In the genomic region with DNA sequence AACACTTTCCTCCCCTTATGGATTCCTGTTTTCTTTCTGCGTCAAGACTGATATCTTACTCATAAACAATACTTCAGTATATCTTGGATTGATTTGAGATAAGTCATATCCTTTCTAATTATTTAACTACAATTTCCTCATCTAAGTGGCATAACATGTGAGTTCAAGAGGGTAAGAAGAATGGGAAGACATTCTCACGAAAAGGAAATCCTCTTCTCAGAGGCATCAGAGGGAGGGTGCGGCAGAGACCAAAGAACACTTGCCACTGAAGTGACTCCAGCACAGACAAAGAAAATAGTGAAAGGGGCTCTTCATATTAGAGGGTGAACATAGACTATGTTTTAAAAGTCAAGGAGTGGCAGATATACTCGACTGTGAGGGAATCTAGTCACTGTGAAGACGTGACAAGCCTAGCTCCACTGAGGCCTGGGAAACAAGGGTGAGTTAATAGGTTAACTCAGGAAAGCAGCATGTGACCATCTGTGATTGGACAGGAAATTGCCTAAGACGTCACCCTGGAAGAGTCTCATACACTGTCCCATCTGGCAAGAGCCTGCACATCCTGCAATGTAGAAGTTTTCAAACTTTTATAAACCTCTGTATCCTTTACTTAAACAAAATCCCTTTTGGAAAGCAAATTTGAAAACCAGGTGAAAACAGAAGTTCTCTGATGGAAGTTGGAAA, we compare ENCODE assay signal across 33 cellular contexts. TPM values are rescaled to one million over a fixed set of nuclear protein-coding genes. Genes with fewer than 3 reads are reported as not detected.
A peak's percentile ranks its signal among the peaks of the same experiment; 100 is the strongest.
DNase-seq lines count a peak whose midpoint lies in the region; ATAC-seq, FAIRE-seq and TF ChIP-seq lines count a peak whose summit lies in the region.
"Had no signal": no experiment of that assay in that cellular context is flagged by ENCODE, and none has a peak within 500 bp of the region (broad histone marks: within the 10 kb centered on the region; RNA-seq: fewer than 3 reads in every experiment).

No MANE protein-coding gene starts in this region.

- 57% methylated on average over 6 of the region's 6 CpGs; no CpG with 5 or more reads in 1 of the 2 donors for WGBS in gastroesophageal sphincter (ENCODE audit: low coverage in 1 of 2), 2 donors
- WGBS in HepG2 (ENCODE audit: low lambda C conversion rate) = 34% methylated on average over 6 of the region's 6 CpGs

- H3K27ac ChIP-seq in A673 (ENCODE audit: low read depth, low read length, poor library complexity, severe bottlenecking) (peak overlapping the region; percentile 51), brain microvascular endothelial cell (peak overlapping the region; percentile 74), gastroesophageal sphincter (no peak overlapping the region), HepG2 (ENCODE audit: extremely low read length, insufficient read depth, low read length) (no peak overlapping the region)
- H3K27ac ChIP-seq: A549, cardiac muscle cell, dorsolateral prefrontal cortex, parathyroid adenoma, right lobe of liver had no signal

- TF ChIP-seq POLR2A in gastroesophageal sphincter (IDR thresholded peaks at IDR 0.05) (no peak), HepG2 (IDR thresholded peaks at IDR 0.05; ENCODE audit: insufficient read depth in 1 of 2, low read depth in 2 of 2, low read length in 2 of 2) (no peak)

- H3K9ac ChIP-seq in HepG2 (ENCODE audit: insufficient read depth, low read depth, low read length) = no peak overlapping the region
- H3K9ac ChIP-seq: parathyroid adenoma had no signal

- DNase-seq in A673 (ENCODE audit: low spot score) (peak; percentile 71), ELR (ENCODE audit: low read depth) (peak; percentile 93), brain microvascular endothelial cell (peak; percentile 38), UCSD-AML1 (lab: John Stamatoyannopoulos, UW; ENCODE audit: unreplicated experiment) (no peak), HepG2 (ENCODE audit: low spot score) (no peak)
- DNase-seq: activated CD4-positive, alpha-beta T cell treated with anti-CD3 and anti-CD28 coated beads for 36 hours; activated naive CD4-positive, alpha-beta T cell treated with anti-CD3 and anti-CD28 coated beads, Interleukin-2, amount 10 ng/mL, durations not matched to agents 7 days and 5 days; activated T-cell treated with anti-CD3 and anti-CD28 coated beads, Interleukin-2, amount 50 U/mL, for 72 hours; CD4-positive, CD25-positive, alpha-beta regulatory T cell; dorsolateral prefrontal cortex; GF-D8; left cardiac atrium; midbrain; NCI-H1048; NCI-H1930; NCI-H82; PC-3; right lobe of liver; SIG-M5; stimulated activated CD4-positive, alpha-beta T cell treated with anti-CD3 and anti-CD28 coated beads, Interleukin-15, amount 100 ng/mL, for 24 hours; T-helper 1 cell; upper lobe of left lung had no signal

- BruUV-seq in A673 (replicated peaks; lab: Mats Ljungman, UMichigan) (no TSS peak), HepG2 (replicated peaks; lab: Mats Ljungman, UMichigan) (no TSS peak)

- no peak overlapping the region for H3K4me2 ChIP-seq in HepG2 (ENCODE audit: low read depth, low read length)
- H3K4me2 ChIP-seq: A549 had no signal

- intact Hi-C loops in A673 (cut with micrococcal nuclease; ENCODE audit: unreplicated experiment) (no loop called here), HepG2 (cut with micrococcal nuclease; ENCODE audit: unreplicated experiment) (loop anchor here (10.0 kb wide), 1 partner anchor 255 kb away; no protein-coding TSS in a partner anchor)

- TF ChIP-seq CTCF in A673 (conservative IDR thresholded peaks at IDR 0.05; ENCODE audit: low read depth, low read length) (no peak), brain microvascular endothelial cell (IDR thresholded peaks at IDR 0.05; ENCODE audit: low read depth, low read length, missing control alignments) (no peak), gastroesophageal sphincter (IDR thresholded peaks at IDR 0.05) (no peak), HepG2 (CRISPR knock-in tag; IDR thresholded peaks at IDR 0.05) (no peak)

- H3K36me3 ChIP-seq in A673 (ENCODE audit: insufficient read depth, low read length, poor library complexity, severe bottlenecking) = no peaks in the 10 kb centered on the region
- H3K36me3 ChIP-seq in brain microvascular endothelial cell (replicated peaks) = no peaks in the 10 kb centered on the region
- H3K36me3 ChIP-seq in gastroesophageal sphincter = no peaks in the 10 kb centered on the region
- no peaks in the 10 kb centered on the region for H3K36me3 ChIP-seq in HepG2 (replicated peaks in 1 of 2; ENCODE audit: control insufficient read depth in 1 of 2, insufficient read depth in 2 of 2, low read length in 2 of 2)
- H3K36me3 ChIP-seq: cardiac muscle cell, right lobe of liver, upper lobe of left lung had no signal

- H3K4me1 ChIP-seq in A673 (ENCODE audit: insufficient read depth, low read length, poor library complexity, severe bottlenecking) (peaks cover 11% of the 10 kb centered on the region), gastroesophageal sphincter (no peaks in the 10 kb centered on the region), HepG2 (ENCODE audit: insufficient read depth, low read length) (no peaks in the 10 kb centered on the region)
- H3K4me1 ChIP-seq: A549, parathyroid adenoma, right lobe of liver had no signal

- H3K4me3 ChIP-seq in A673 (ENCODE audit: low read depth, low read length, poor library complexity, severe bottlenecking) (no peak overlapping the region), brain microvascular endothelial cell (ENCODE audit: low read depth, low read length) (no peak overlapping the region), gastroesophageal sphincter (no peak overlapping the region), HepG2 (replicated peaks in 1 of 3; ENCODE audit: insufficient read depth in 1 of 3, low read depth in 2 of 3, low read length in 3 of 3) (no peak overlapping the region)
- H3K4me3 ChIP-seq: A549, cardiac muscle cell, dorsolateral prefrontal cortex, GM12878, right lobe of liver, upper lobe of left lung had no signal

- POLR2A ChIA-PET in A673 (lab: Charles Lee; ENCODE audit: low non-redundant PET) = no interaction called here
- POLR2A ChIA-PET in HepG2 (lab: Yijun Ruan, JAX) = no interaction called here

- no peak for TF ChIP-seq EP300 in gastroesophageal sphincter (IDR thresholded peaks at IDR 0.05)
- TF ChIP-seq EP300 in HepG2 (IDR thresholded peaks at IDR 0.05; ENCODE audit: low read depth in 2 of 2, low read length in 2 of 2) = no peak
- TF ChIP-seq EP300 in HepG2 (CRISPR knock-in tag; IDR thresholded peaks at IDR 0.05; ENCODE audit: borderline replicate concordance) = no peak

- CTCF ChIA-PET in A673 (lab: Charles Lee) (no interaction called here), HepG2 (lab: Yijun Ruan, JAX; ENCODE audit: low intra/inter-chr PET ratio, low total read pairs) (no interaction called here)

- H4K20me1 ChIP-seq in HepG2 (ENCODE audit: insufficient read depth, low read length) = no peaks in the 10 kb centered on the region

- no peak overlapping the region for H2AFZ ChIP-seq in HepG2 (ENCODE audit: low read length)
- H2AFZ ChIP-seq: parathyroid adenoma had no signal

- H3K79me2 ChIP-seq in HepG2 (ENCODE audit: insufficient read depth, low read length) = no peaks in the 10 kb centered on the region
- H3K79me2 ChIP-seq: parathyroid adenoma had no signal

- H3K9me3 ChIP-seq in A673 (ENCODE audit: low read depth, low read length, poor library complexity, severe bottlenecking) (no peaks in the 10 kb centered on the region), gastroesophageal sphincter (no peaks in the 10 kb centered on the region), HepG2 (ENCODE audit: low read length) (no peaks in the 10 kb centered on the region)
- H3K9me3 ChIP-seq: A549, right lobe of liver, upper lobe of left lung had no signal

- H3K27me3 ChIP-seq in A673 (replicated peaks; ENCODE audit: insufficient read depth, low read depth, low read length, poor library complexity) (no peaks in the 10 kb centered on the region), brain microvascular endothelial cell (replicated peaks) (no peaks in the 10 kb centered on the region), gastroesophageal sphincter (no peaks in the 10 kb centered on the region), HepG2 (ENCODE audit: control insufficient read depth in 1 of 2, insufficient read depth in 2 of 2, low read length in 2 of 2) (no peaks in the 10 kb centered on the region; a peak in 1 of 5 replicates)
- H3K27me3 ChIP-seq: cardiac muscle cell, right lobe of liver, upper lobe of left lung had no signal

- in situ Hi-C loops in brain microvascular endothelial cell (cut with HindIII; ENCODE audit: low pct_ligation_motif_present, low sequenced_read_pairs) (no loop called here), HepG2 (cut with HindIII; ENCODE audit: extremely low pct_ligation_motif_present, low pct_unique_long_range_greater_than_20kb) (loop anchor here (10.0 kb wide), 1 partner anchor 135 kb away; no protein-coding TSS in a partner anchor)

- no peak for TF ChIP-seq RAD21 in HepG2 (CRISPR knock-in tag; IDR thresholded peaks at IDR 0.05)

- ATAC-seq in gastroesophageal sphincter (peak; percentile 55), HG03039 (IDR thresholded peaks at IDR 0.05; ENCODE audit: unreplicated experiment) (no peak), HepG2 (no peak), HG02571 (IDR thresholded peaks at IDR 0.05; ENCODE audit: unreplicated experiment) (no peak)
- ATAC-seq: A549; activated CD4-positive, alpha-beta T cell treated with anti-CD3 and anti-CD28 coated beads for 36 hours; activated T-cell treated with anti-CD3 and anti-CD28 coated beads, Interleukin-2, amount 50 U/mL, for 72 hours; GM12878; left cardiac atrium; natural killer cell treated with Interleukin-12 subunit alpha and Interleukin-12 subunit beta and Interleukin-15 and Interleukin-18, amount 100 ng/mL, for 72 hours; PC-3 had no signal

- no peak for FAIRE-seq in HepG2 (lab: Jason Lieb, UNC)
- FAIRE-seq: A549, GM12878 had no signal

RNA-seq across cellular contexts. Expression of a gene that starts 1.8 kb away (rescaled TPM):
- total RNA-seq in A673 (2021) (610 and 815 TPM in 2 replicates), gastroesophageal sphincter (not detected), HepG2 (2016; rRNA removed; fragmentation: Illumina TruSeq; extraction: Trizol) (0.09 TPM in 1 of 2 replicates, not detected in the other)
- not detected in 2 replicates for total RNA-seq in HepG2 (2016; cell fraction: cytosol; rRNA removed; fragmentation: Illumina TruSeq; extraction: Trizol; ENCODE audit: low read depth)
- total RNA-seq in HepG2 (2016; cell fraction: insoluble cytoplasmic fraction; rRNA removed; fragmentation: Illumina TruSeq; extraction: Trizol) = 0.15 and 0.19 TPM in 2 replicates
- not detected in 2 replicates for total RNA-seq in HepG2 (2016; cell fraction: membrane; rRNA removed; fragmentation: Illumina TruSeq; extraction: Trizol)
- total RNA-seq in HepG2 (2016; cell fraction: nucleus; rRNA removed; fragmentation: Illumina TruSeq; extraction: Trizol) = not detected in 2 replicates
- 0.21 and 0.30 TPM in 2 replicates for polyA plus RNA-seq in HepG2 (2011; rRNA removed)
- 0.15 and 0.32 TPM in 2 replicates for polyA plus RNA-seq in HepG2 (2011; cell fraction: cytosol; rRNA removed)
- not detected in 2 replicates for polyA plus RNA-seq in HepG2 (2011; cell fraction: nucleus; rRNA removed)
- polyA plus RNA-seq in HepG2 (2012) = 0.08 TPM in 1 of 2 replicates, not detected in the other
- polyA plus RNA-seq in HepG2 (2016; cell fraction: cytosol; fragmentation: Illumina TruSeq; extraction: Trizol; ENCODE audit: low read depth) = 0.07 TPM in 1 of 2 replicates, not detected in the other
- not detected in 2 replicates for polyA plus RNA-seq in HepG2 (2016; cell fraction: insoluble cytoplasmic fraction; fragmentation: Illumina TruSeq; extraction: Trizol; ENCODE audit: low read depth)
- polyA plus RNA-seq in HepG2 (2016; cell fraction: membrane; fragmentation: Illumina TruSeq; extraction: Trizol; ENCODE audit: low read depth) = not detected in 2 replicates
- not detected in 2 replicates for polyA plus RNA-seq in HepG2 (2016; cell fraction: nucleus; fragmentation: Illumina TruSeq; extraction: Trizol; ENCODE audit: insufficient read depth, low read depth)
- polyA minus RNA-seq in HepG2 (2011; rRNA and poly(A)+ RNA removed; ENCODE audit: low replicate concordance) = not detected in 2 replicates
- not detected in 2 replicates for polyA minus RNA-seq in HepG2 (2011; cell fraction: cytosol; rRNA and poly(A)+ RNA removed)
- not detected in 2 replicates for polyA minus RNA-seq in HepG2 (2011; cell fraction: nucleus; rRNA and poly(A)+ RNA removed)
- total RNA-seq: activated CD4-positive, alpha-beta T cell treated with anti-CD3 and anti-CD28 coated beads for 36 hours; activated CD8-positive, alpha-beta memory T cell treated with anti-CD3 and anti-CD28 coated beads for 36 hours; activated T-cell treated with anti-CD3 and anti-CD28 coated beads, Interleukin-2, amount 50 U/mL, for 72 hours; cardiac muscle cell; CD4-positive, CD25-positive, alpha-beta regulatory T cell; dorsolateral prefrontal cortex; GM12878; natural killer cell treated with Interleukin-12 subunit alpha and Interleukin-12 subunit beta and Interleukin-15 and Interleukin-18, amount 100 ng/mL, for 72 hours had no signal
- polyA plus RNA-seq: CD4-positive, CD25-positive, alpha-beta regulatory T cell; GM12878 had no signal

RNA-seq across cellular contexts. Expression of a gene that starts 19.4 kb away (rescaled TPM):
- total RNA-seq in A673 (2021) (4.0 TPM in 2 replicates), gastroesophageal sphincter (1 to 10 TPM in 1 of 4 donors, not detected in 3; 1.7 TPM), HepG2 (2016; rRNA removed; fragmentation: Illumina TruSeq; extraction: Trizol) (not detected in 2 replicates)
- total RNA-seq in HepG2 (2016; cell fraction: cytosol; rRNA removed; fragmentation: Illumina TruSeq; extraction: Trizol; ENCODE audit: low read depth) = not detected in 2 replicates
- not detected in 2 replicates for total RNA-seq in HepG2 (2016; cell fraction: insoluble cytoplasmic fraction; rRNA removed; fragmentation: Illumina TruSeq; extraction: Trizol)
- total RNA-seq in HepG2 (2016; cell fraction: membrane; rRNA removed; fragmentation: Illumina TruSeq; extraction: Trizol) = not detected in 2 replicates
- total RNA-seq in HepG2 (2016; cell fraction: nucleus; rRNA removed; fragmentation: Illumina TruSeq; extraction: Trizol) = not detected in 2 replicates
- polyA plus RNA-seq in HepG2 (2011; rRNA removed) = 0.03 and 0.18 TPM in 2 replicates
- 0.07 and 0.14 TPM in 2 replicates for polyA plus RNA-seq in HepG2 (2011; cell fraction: cytosol; rRNA removed)
- 0.07 TPM in 1 of 2 replicates, not detected in the other for polyA plus RNA-seq in HepG2 (2011; cell fraction: nucleus; rRNA removed)
- not detected in 2 replicates for polyA plus RNA-seq in HepG2 (2012)
- polyA plus RNA-seq in HepG2 (2016; cell fraction: cytosol; fragmentation: Illumina TruSeq; extraction: Trizol; ENCODE audit: low read depth) = not detected in 2 replicates
- not detected in 2 replicates for polyA plus RNA-seq in HepG2 (2016; cell fraction: insoluble cytoplasmic fraction; fragmentation: Illumina TruSeq; extraction: Trizol; ENCODE audit: low read depth)
- polyA plus RNA-seq in HepG2 (2016; cell fraction: membrane; fragmentation: Illumina TruSeq; extraction: Trizol; ENCODE audit: low read depth) = not detected in 2 replicates
- polyA plus RNA-seq in HepG2 (2016; cell fraction: nucleus; fragmentation: Illumina TruSeq; extraction: Trizol; ENCODE audit: insufficient read depth, low read depth) = not detected in 2 replicates
- not detected in 2 replicates for polyA minus RNA-seq in HepG2 (2011; rRNA and poly(A)+ RNA removed; ENCODE audit: low replicate concordance)
- not detected in 2 replicates for polyA minus RNA-seq in HepG2 (2011; cell fraction: cytosol; rRNA and poly(A)+ RNA removed)
- not detected in 2 replicates for polyA minus RNA-seq in HepG2 (2011; cell fraction: nucleus; rRNA and poly(A)+ RNA removed)
- total RNA-seq: activated CD4-positive, alpha-beta T cell treated with anti-CD3 and anti-CD28 coated beads for 36 hours; activated CD8-positive, alpha-beta memory T cell treated with anti-CD3 and anti-CD28 coated beads for 36 hours; cardiac muscle cell; CD4-positive, CD25-positive, alpha-beta regulatory T cell; dorsolateral prefrontal cortex; GM12878; left cardiac atrium; LHCN-M2; natural killer cell treated with Interleukin-12 subunit alpha and Interleukin-12 subunit beta and Interleukin-15 and Interleukin-18, amount 100 ng/mL, for 72 hours had no signal
- polyA plus RNA-seq: cardiac muscle cell; CD4-positive, CD25-positive, alpha-beta regulatory T cell; GM12878 had no signal

RNA-seq across cellular contexts. Expression of a gene that starts 43.6 kb away (rescaled TPM):
- total RNA-seq in A673 (2021) (1.1 and 1.3 TPM in 2 replicates), gastroesophageal sphincter (1 to 10 TPM in 2 of 4 donors, under 1 TPM in 1, not detected in 1; 0.82 to 2.7 (median 1.2) TPM), HepG2 (2016; rRNA removed; fragmentation: Illumina TruSeq; extraction: Trizol) (0.49 and 1.2 TPM in 2 replicates)
- total RNA-seq in HepG2 (2016; cell fraction: cytosol; rRNA removed; fragmentation: Illumina TruSeq; extraction: Trizol; ENCODE audit: low read depth) = 0.26 TPM in 1 of 2 replicates, not detected in the other
- 1.1 TPM in 2 replicates for total RNA-seq in HepG2 (2016; cell fraction: insoluble cytoplasmic fraction; rRNA removed; fragmentation: Illumina TruSeq; extraction: Trizol)
- 0.31 and 0.34 TPM in 2 replicates for total RNA-seq in HepG2 (2016; cell fraction: membrane; rRNA removed; fragmentation: Illumina TruSeq; extraction: Trizol)
- total RNA-seq in HepG2 (2016; cell fraction: nucleus; rRNA removed; fragmentation: Illumina TruSeq; extraction: Trizol) = 0.65 and 0.94 TPM in 2 replicates
- 0.94 and 1.5 TPM in 2 replicates for polyA plus RNA-seq in HepG2 (2011; rRNA removed)
- 0.94 and 1.2 TPM in 2 replicates for polyA plus RNA-seq in HepG2 (2011; cell fraction: cytosol; rRNA removed)
- polyA plus RNA-seq in HepG2 (2011; cell fraction: nucleus; rRNA removed) = 0.43 and 0.77 TPM in 2 replicates
- polyA plus RNA-seq in HepG2 (2012) = 0.33 and 0.63 TPM in 2 replicates
- polyA plus RNA-seq in HepG2 (2016; cell fraction: cytosol; fragmentation: Illumina TruSeq; extraction: Trizol; ENCODE audit: low read depth) = 0.15 and 0.17 TPM in 2 replicates
- polyA plus RNA-seq in HepG2 (2016; cell fraction: insoluble cytoplasmic fraction; fragmentation: Illumina TruSeq; extraction: Trizol; ENCODE audit: low read depth) = 0.53 and 0.59 TPM in 2 replicates
- polyA plus RNA-seq in HepG2 (2016; cell fraction: membrane; fragmentation: Illumina TruSeq; extraction: Trizol; ENCODE audit: low read depth) = 0.29 and 0.79 TPM in 2 replicates
- 2.2 and 2.5 TPM in 2 replicates for polyA plus RNA-seq in HepG2 (2016; cell fraction: nucleus; fragmentation: Illumina TruSeq; extraction: Trizol; ENCODE audit: insufficient read depth, low read depth)
- polyA minus RNA-seq in HepG2 (2011; rRNA and poly(A)+ RNA removed; ENCODE audit: low replicate concordance) = 0.48 TPM in 1 of 2 replicates, not detected in the other
- 0.40 and 0.62 TPM in 2 replicates for polyA minus RNA-seq in HepG2 (2011; cell fraction: cytosol; rRNA and poly(A)+ RNA removed)
- polyA minus RNA-seq in HepG2 (2011; cell fraction: nucleus; rRNA and poly(A)+ RNA removed) = 0.26 and 1.5 TPM in 2 replicates
- total RNA-seq: activated CD4-positive, alpha-beta T cell treated with anti-CD3 and anti-CD28 coated beads for 36 hours; activated CD8-positive, alpha-beta memory T cell treated with anti-CD3 and anti-CD28 coated beads for 36 hours; activated T-cell treated with anti-CD3 and anti-CD28 coated beads, Interleukin-2, amount 50 U/mL, for 72 hours; cardiac muscle cell; CD4-positive, CD25-positive, alpha-beta regulatory T cell; epithelial cell of proximal tubule; GM12878; left cardiac atrium; natural killer cell treated with Interleukin-12 subunit alpha and Interleukin-12 subunit beta and Interleukin-15 and Interleukin-18, amount 100 ng/mL, for 72 hours; PC-3; right lobe of liver had no signal
- polyA plus RNA-seq: A549; cardiac muscle cell; CD4-positive, CD25-positive, alpha-beta regulatory T cell had no signal

Comparison
In these comparisons a context has a peak if more than half of its experiments do, and no peak if none do; other contexts are left out.
1. DNase-seq: peak in A673 (single experiment), ELR (single experiment) and brain microvascular endothelial cell (single experiment); none in UCSD-AML1 (single experiment) and HepG2 (single experiment).
2. H3K27ac ChIP-seq: peak in A673 (single experiment) and brain microvascular endothelial cell (single experiment); none in gastroesophageal sphincter (0 of 4) and HepG2 (single experiment).
3. RNA of a gene that starts 1.8 kb away (total RNA-seq): 610 to 815 TPM in A673; 0.09 to 0.19 TPM in HepG2 and not detected in gastroesophageal sphincter; every median in the first group is over 100 times any median in the second.